In the genomic region with DNA sequence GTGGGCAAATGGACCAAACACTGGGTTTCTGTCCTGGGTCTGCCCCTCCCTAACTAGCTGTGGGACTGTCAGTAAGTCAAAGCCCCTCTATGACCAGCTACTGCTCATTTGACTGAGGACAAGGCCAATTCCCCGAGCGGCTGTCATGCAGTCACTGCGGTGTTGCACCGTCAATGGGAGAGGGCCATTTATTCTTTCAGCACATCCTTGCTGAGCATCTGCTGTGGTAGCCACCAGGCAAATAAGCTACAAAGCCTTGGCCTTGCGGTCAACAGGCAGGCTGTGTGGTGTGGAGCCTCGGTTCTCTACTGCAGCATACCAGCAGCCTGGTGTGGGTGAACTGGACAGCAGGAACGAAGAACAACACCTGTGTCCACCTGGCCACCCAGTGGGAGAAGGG, we compare ENCODE assay signal across 1 cellular context.
TF ChIP-seq lines count a peak whose summit lies in the region.

No MANE protein-coding gene starts in this region.

TF ChIP-seq in K562, 482 proteins besides CTCF, POLR2A, EP300 and RAD21 (continued from another document):
- TF ChIP-seq, protein P1, sequence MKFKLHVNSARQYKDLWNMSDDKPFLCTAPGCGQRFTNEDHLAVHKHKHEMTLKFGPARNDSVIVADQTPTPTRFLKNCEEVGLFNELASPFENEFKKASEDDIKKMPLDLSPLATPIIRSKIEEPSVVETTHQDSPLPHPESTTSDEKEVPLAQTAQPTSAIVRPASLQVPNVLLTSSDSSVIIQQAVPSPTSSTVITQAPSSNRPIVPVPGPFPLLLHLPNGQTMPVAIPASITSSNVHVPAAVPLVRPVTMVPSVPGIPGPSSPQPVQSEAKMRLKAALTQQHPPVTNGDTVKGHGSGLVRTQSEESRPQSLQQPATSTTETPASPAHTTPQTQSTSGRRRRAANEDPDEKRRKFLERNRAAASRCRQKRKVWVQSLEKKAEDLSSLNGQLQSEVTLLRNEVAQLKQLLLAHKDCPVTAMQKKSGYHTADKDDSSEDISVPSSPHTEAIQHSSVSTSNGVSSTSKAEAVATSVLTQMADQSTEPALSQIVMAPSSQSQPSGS (CRISPR knock-in tag; IDR thresholded peaks at IDR 0.05): no peak
- TF ChIP-seq MTA3 (IDR thresholded peaks at IDR 0.05; ENCODE audit: borderline replicate concordance) (no peak), ZNF282 (CRISPR knock-in tag; IDR thresholded peaks at IDR 0.05) (0 out of 2 replicates have a peak, but pooled peaks have one; percentile 16), ERF (CRISPR knock-in tag; IDR thresholded peaks at IDR 0.05) (no peak), RFX5 (IDR thresholded peaks at IDR 0.05; ENCODE audit: low read depth, low read length) (no peak), ZBTB7A (IDR thresholded peaks at IDR 0.05; ENCODE audit: borderline replicate concordance, control insufficient read depth, low read depth, low read length) (no peak), PML (IDR thresholded peaks at IDR 0.05; ENCODE audit: low read length) (no peak), POU5F1 (IDR thresholded peaks at IDR 0.05; ENCODE audit: borderline replicate concordance, low read depth, low read length, partially characterized antibody) (no peak), ATF1 (CRISPR knock-in tag; IDR thresholded peaks at IDR 0.05) (no peak), ATF1 (tag; IDR thresholded peaks at IDR 0.05) (no peak), BHLHE40 (IDR thresholded peaks at IDR 0.05; ENCODE audit: low read length) (no peak), KLF6 (CRISPR knock-in tag; IDR thresholded peaks at IDR 0.05; ENCODE audit: borderline replicate concordance) (no peak), ZNF830 (CRISPR knock-in tag; IDR thresholded peaks at IDR 0.05) (0 out of 2 replicates have a peak, but pooled peaks have one; percentile 14), NONO (IDR thresholded peaks at IDR 0.05; ENCODE audit: low read depth in 2 of 2, low read length in 1 of 2) (no peak), CEBPB (tag; IDR thresholded peaks at IDR 0.05) (no peak), MAZ (CRISPR knock-in tag; conservative IDR thresholded peaks at IDR 0.05 in 1 of 2, IDR thresholded peaks at IDR 0.05 in 1 of 2) (no peak), BRCA1 (IDR thresholded peaks at IDR 0.05) (no peak), BRCA1 (CRISPR knock-in tag; IDR thresholded peaks at IDR 0.05) (peak; percentile 60; the same call in 1 of the 2 replicates), MYNN (IDR thresholded peaks at IDR 0.05) (no peak), MYNN (CRISPR knock-in tag; IDR thresholded peaks at IDR 0.05) (no peak), ZNF24 (IDR thresholded peaks at IDR 0.05) (no peak)
- TF ChIP-seq, protein P2, sequence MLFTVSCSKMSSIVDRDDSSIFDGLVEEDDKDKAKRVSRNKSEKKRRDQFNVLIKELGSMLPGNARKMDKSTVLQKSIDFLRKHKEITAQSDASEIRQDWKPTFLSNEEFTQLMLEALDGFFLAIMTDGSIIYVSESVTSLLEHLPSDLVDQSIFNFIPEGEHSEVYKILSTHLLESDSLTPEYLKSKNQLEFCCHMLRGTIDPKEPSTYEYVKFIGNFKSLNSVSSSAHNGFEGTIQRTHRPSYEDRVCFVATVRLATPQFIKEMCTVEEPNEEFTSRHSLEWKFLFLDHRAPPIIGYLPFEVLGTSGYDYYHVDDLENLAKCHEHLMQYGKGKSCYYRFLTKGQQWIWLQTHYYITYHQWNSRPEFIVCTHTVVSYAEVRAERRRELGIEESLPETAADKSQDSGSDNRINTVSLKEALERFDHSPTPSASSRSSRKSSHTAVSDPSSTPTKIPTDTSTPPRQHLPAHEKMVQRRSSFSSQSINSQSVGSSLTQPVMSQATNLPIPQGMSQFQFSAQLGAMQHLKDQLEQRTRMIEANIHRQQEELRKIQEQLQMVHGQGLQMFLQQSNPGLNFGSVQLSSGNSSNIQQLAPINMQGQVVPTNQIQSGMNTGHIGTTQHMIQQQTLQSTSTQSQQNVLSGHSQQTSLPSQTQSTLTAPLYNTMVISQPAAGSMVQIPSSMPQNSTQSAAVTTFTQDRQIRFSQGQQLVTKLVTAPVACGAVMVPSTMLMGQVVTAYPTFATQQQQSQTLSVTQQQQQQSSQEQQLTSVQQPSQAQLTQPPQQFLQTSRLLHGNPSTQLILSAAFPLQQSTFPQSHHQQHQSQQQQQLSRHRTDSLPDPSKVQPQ (CRISPR knock-in tag; IDR thresholded peaks at IDR 0.05; ENCODE audit: borderline replicate concordance): no peak
